ENCODE assay signal across 8 cellular contexts in genomic region chr1:177355575-177355974, GRCh38.
A peak's percentile ranks its signal among the peaks of the same experiment; 100 is the strongest.
DNase-seq lines count a peak whose midpoint lies in the region; ATAC-seq and TF ChIP-seq lines count a peak whose summit lies in the region.

No MANE protein-coding gene starts in this region.

- ATAC-seq in HG03175 (IDR thresholded peaks at IDR 0.05; ENCODE audit: unreplicated experiment) (peak; percentile 42), body of pancreas (no peak), HG03521 (IDR thresholded peaks at IDR 0.05; ENCODE audit: unreplicated experiment) (no peak), HG03571 (IDR thresholded peaks at IDR 0.05; ENCODE audit: unreplicated experiment) (no peak)
- ATAC-seq in natural killer cell treated with Interleukin-12 subunit alpha and Interleukin-12 subunit beta and Interleukin-15 and Interleukin-18, amount 100 ng/mL, for 72 hours, result no peak

- H3K4me3 Mint-ChIP-seq in natural killer cell treated with Interleukin-12 subunit alpha and Interleukin-12 subunit beta and Interleukin-15 and Interleukin-18, amount 100 ng/mL, for 72 hours, result no peak overlapping the region

- H3K4me1 Mint-ChIP-seq in natural killer cell treated with Interleukin-12 subunit alpha and Interleukin-12 subunit beta and Interleukin-15 and Interleukin-18, amount 100 ng/mL, for 72 hours (ENCODE audit: low read depth in 2 of 2), result no peaks in the 10 kb centered on the region

- TF ChIP-seq CTCF in body of pancreas (IDR thresholded peaks at IDR 0.05), result peak in 5 of 7 experiments; percentile 12 to 51 (median 45)

- H3K27ac Mint-ChIP-seq in natural killer cell treated with Interleukin-12 subunit alpha and Interleukin-12 subunit beta and Interleukin-15 and Interleukin-18, amount 100 ng/mL, for 72 hours, result no peak overlapping the region

- no peak for TF ChIP-seq POLR2A in body of pancreas (IDR thresholded peaks at IDR 0.05)

- H3K36me3 Mint-ChIP-seq in natural killer cell treated with Interleukin-12 subunit alpha and Interleukin-12 subunit beta and Interleukin-15 and Interleukin-18, amount 100 ng/mL, for 72 hours, result no peaks in the 10 kb centered on the region

- H3K9me3 Mint-ChIP-seq in natural killer cell treated with Interleukin-12 subunit alpha and Interleukin-12 subunit beta and Interleukin-15 and Interleukin-18, amount 100 ng/mL, for 72 hours, result peaks cover 8% of the 10 kb centered on the region

- intact Hi-C loops in body of pancreas (cut with DNase I), result no loop called here

- H3K4me1 ChIP-seq in body of pancreas, result no peaks in the 10 kb centered on the region

- H3K27ac ChIP-seq in body of pancreas, result no peak overlapping the region

- WGBS in body of pancreas, 2 donors, result 9 to 10% methylated on average over 2 of the region's 2 CpGs

- H3K27me3 Mint-ChIP-seq in natural killer cell treated with Interleukin-12 subunit alpha and Interleukin-12 subunit beta and Interleukin-15 and Interleukin-18, amount 100 ng/mL, for 72 hours, result no peaks in the 10 kb centered on the region

- peak; percentile 14 for DNase-seq in DMS53 treated with DMSO at 0.1 percent for 48 hours (lab: John Stamatoyannopoulos, UW; ENCODE audit: unreplicated experiment)
- DNase-seq in body of pancreas, result peak in 3 of 4 donors; percentile 13 to 26 (median 16)
- DNase-seq in mucosa of gallbladder (ENCODE audit: low spot score), result peak; percentile 21
- no peak for DNase-seq in natural killer cell treated with Interleukin-12 subunit alpha and Interleukin-12 subunit beta and Interleukin-15 and Interleukin-18, amount 100 ng/mL, for 72 hours (ENCODE audit: low spot score)
- no peak for DNase-seq in T-helper 1 cell

- no peak overlapping the region for H3K4me3 ChIP-seq in body of pancreas

- no peaks in the 10 kb centered on the region for H3K36me3 ChIP-seq in body of pancreas (replicated peaks in 1 of 2; ENCODE audit: insufficient read depth in 1 of 2, low read depth in 2 of 2)

- H3K9me3 ChIP-seq in body of pancreas, result no peaks in the 10 kb centered on the region

- no peaks in the 10 kb centered on the region for H3K27me3 ChIP-seq in body of pancreas

Comparison
In these comparisons a context has a peak if more than half of its experiments do, and no peak if none do; other contexts are left out.
1. DNase-seq: peak in DMS53 treated with DMSO at 0.1 percent for 48 hours (single experiment), body of pancreas (3 of 4) and mucosa of gallbladder (single experiment); none in natural killer cell treated with Interleukin-12 subunit alpha and Interleukin-12 subunit beta and Interleukin-15 and Interleukin-18, amount 100 ng/mL, for 72 hours (single experiment) and T-helper 1 cell (0 of 5).